Comparison of ENCODE assay signal across 8 cellular contexts in genomic region chr4:23614284-23614892, GRCh38.
A peak's percentile ranks its signal among the peaks of the same experiment; 100 is the strongest.
DNase-seq lines count a peak whose midpoint lies in the region; ATAC-seq, FAIRE-seq and TF ChIP-seq lines count a peak whose summit lies in the region.

No MANE protein-coding gene starts in this region.

- CTCF ChIA-PET in A549 (lab: Yijun Ruan, JAX) = interaction anchor here (1.1 to 1.3 kb wide), 4 partner anchors 11 to 421 kb away, joined by 3 to 4 read pairs (median 3); no protein-coding TSS in a partner anchor

- POLR2A ChIA-PET in A549 (lab: Yijun Ruan, JAX) = no interaction called here

- FAIRE-seq in A549 (lab: Jason Lieb, UNC) = no peak

- H3K4me2 ChIP-seq in A549 = no peak overlapping the region

- ATAC-seq in A549 (peak; percentile 66 to 96; a peak in 4 of 6 replicates), GM19328 (IDR thresholded peaks at IDR 0.05; ENCODE audit: unreplicated experiment) (peak; percentile 57), GM21576 (IDR thresholded peaks at IDR 0.05; ENCODE audit: unreplicated experiment) (no peak), HG03139 (IDR thresholded peaks at IDR 0.05; ENCODE audit: unreplicated experiment) (no peak)

- 71% methylated on average over 1 of the region's 6 CpGs for WGBS in A549 (ENCODE audit: missing lambda C conversion rate)

- H3K4me3 ChIP-seq in A549 (peak overlapping the region; percentile 21; the same call in 1 of the 3 replicates), fibroblast of pulmonary artery (replicated peaks; ENCODE audit: low read depth, low read length) (no peak overlapping the region)

- peak in 1 of 2 experiments; percentile 34; a peak in 2 of 5 replicates for TF ChIP-seq RAD21 in A549 (conservative IDR thresholded peaks at IDR 0.05 in 1 of 2, IDR thresholded peaks at IDR 0.05 in 1 of 2)

- TF ChIP-seq POLR2A in A549 (IDR thresholded peaks at IDR 0.05; ENCODE audit: low read length) = no peak

- TF ChIP-seq EP300 in A549 (IDR thresholded peaks at IDR 0.05) = no peak

- H3K9me3 ChIP-seq in A549 = no peaks in the 10 kb centered on the region

- H3K4me1 ChIP-seq in A549 = no peaks in the 10 kb centered on the region

- no peak overlapping the region for H3K27ac ChIP-seq in A549

- no peak for TF ChIP-seq CTCF in A549 (IDR thresholded peaks at IDR 0.05)
- peak; percentile 49 for TF ChIP-seq CTCF in fibroblast of pulmonary artery (IDR thresholded peaks at IDR 0.05; ENCODE audit: low read length, missing control alignments)

- DNase-seq in A549 (ENCODE audit: low read depth in 1 of 2, low spot score in 1 of 2) = peak; percentile 3 to 62
- peak; percentile 27 for DNase-seq in NCI-H524 treated with DMSO at 0.1 percent for 48 hours (lab: John Stamatoyannopoulos, UW)
- peak; percentile 58 for DNase-seq in fibroblast of pulmonary artery (ENCODE audit: low read depth)
- DNase-seq in stromal cell of bone marrow (ENCODE audit: low read depth) = peak; percentile 16
- DNase-seq in NCI-H1105 treated with DMSO at 0.1 percent for 48 hours (lab: John Stamatoyannopoulos, UW) = no peak

TF ChIP-seq in A549, 52 proteins besides CTCF, POLR2A, EP300 and RAD21:
- no peak for TF ChIP-seq SREBF2 (IDR thresholded peaks at IDR 0.05)
- no peak for TF ChIP-seq JUNB (IDR thresholded peaks at IDR 0.05)
- no peak for TF ChIP-seq RFX5 (IDR thresholded peaks at IDR 0.05)
- TF ChIP-seq MAZ (IDR thresholded peaks at IDR 0.05; ENCODE audit: borderline replicate concordance, low read depth, low read length) = no peak
- TF ChIP-seq GATA3 (IDR thresholded peaks at IDR 0.05; ENCODE audit: borderline replicate concordance) = no peak
- TF ChIP-seq TP53 (CRISPR knock-in tag; IDR thresholded peaks at IDR 0.05) = no peak
- TF ChIP-seq SMC3 (IDR thresholded peaks at IDR 0.05) = no peak
- no peak for TF ChIP-seq MYC (IDR thresholded peaks at IDR 0.05; ENCODE audit: borderline replicate concordance, low read length)
- TF ChIP-seq NPAS2 (CRISPR knock-in tag; IDR thresholded peaks at IDR 0.05; ENCODE audit: borderline replicate concordance) = no peak
- TF ChIP-seq RNF2 (IDR thresholded peaks at IDR 0.05; ENCODE audit: borderline replicate concordance, low read depth) = no peak
- TF ChIP-seq RCOR1 (IDR thresholded peaks at IDR 0.05; ENCODE audit: low read depth, low read length) = no peak
- no peak for TF ChIP-seq BCL3 (IDR thresholded peaks at IDR 0.05)

Comparison
In these comparisons a context has a peak if more than half of its experiments do, and no peak if none do; other contexts are left out.
1. ATAC-seq: peak in A549 (2 of 2) and GM19328 (single experiment); none in GM21576 (single experiment) and HG03139 (single experiment).